ENCODE assay signal across 8 cellular contexts in genomic region chr2:68734688-68735525, GRCh38. TPM values are rescaled to one million over a fixed set of nuclear protein-coding genes. Genes with fewer than 3 reads are reported as not detected.
A peak's percentile ranks its signal among the peaks of the same experiment; 100 is the strongest.
DNase-seq lines count a peak whose midpoint lies in the region; ATAC-seq, FAIRE-seq and TF ChIP-seq lines count a peak whose summit lies in the region.

A gene with protein sequence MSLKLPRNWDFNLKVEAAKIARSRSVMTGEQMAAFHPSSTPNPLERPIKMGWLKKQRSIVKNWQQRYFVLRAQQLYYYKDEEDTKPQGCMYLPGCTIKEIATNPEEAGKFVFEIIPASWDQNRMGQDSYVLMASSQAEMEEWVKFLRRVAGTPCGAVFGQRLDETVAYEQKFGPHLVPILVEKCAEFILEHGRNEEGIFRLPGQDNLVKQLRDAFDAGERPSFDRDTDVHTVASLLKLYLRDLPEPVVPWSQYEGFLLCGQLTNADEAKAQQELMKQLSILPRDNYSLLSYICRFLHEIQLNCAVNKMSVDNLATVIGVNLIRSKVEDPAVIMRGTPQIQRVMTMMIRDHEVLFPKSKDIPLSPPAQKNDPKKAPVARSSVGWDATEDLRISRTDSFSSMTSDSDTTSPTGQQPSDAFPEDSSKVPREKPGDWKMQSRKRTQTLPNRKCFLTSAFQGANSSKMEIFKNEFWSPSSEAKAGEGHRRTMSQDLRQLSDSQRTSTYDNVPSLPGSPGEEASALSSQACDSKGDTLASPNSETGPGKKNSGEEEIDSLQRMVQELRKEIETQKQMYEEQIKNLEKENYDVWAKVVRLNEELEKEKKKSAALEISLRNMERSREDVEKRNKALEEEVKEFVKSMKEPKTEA (plus strand): TSS chr2:68734811. CDS start chr2:68735200, 389 bp downstream.

- FAIRE-seq in urothelium cell line (lab: Jason Lieb, UNC) (no peak), H54 (lab: Jason Lieb, UNC) (no peak)

- H3K27ac Mint-ChIP-seq in activated CD4-positive, alpha-beta T cell treated with anti-CD3 and anti-CD28 coated beads for 36 hours = no peak within 1 kb of the TSS

- peak; percentile 84 for DNase-seq in activated CD4-positive, alpha-beta T cell treated with anti-CD3 and anti-CD28 coated beads for 36 hours
- peak; percentile 63 for DNase-seq in globus pallidus (ENCODE audit: low spot score)
- peak; percentile 75 for DNase-seq in stimulated activated CD8-positive, alpha-beta memory T cell treated with anti-CD3 and anti-CD28 coated beads, Interleukin-4, amount 100 ng/mL, for 48 hours
- no peak for DNase-seq in urothelium cell line (ENCODE audit: low spot score)
- no peak for DNase-seq in SHP77 (lab: John Stamatoyannopoulos, UW)
- DNase-seq in H54 (ENCODE audit: insufficient read length, low spot score) = no peak

- peaks cover 23% of the 10 kb centered on the region for H3K36me3 Mint-ChIP-seq in activated CD4-positive, alpha-beta T cell treated with anti-CD3 and anti-CD28 coated beads for 36 hours (ENCODE audit: low read depth)

- POLR2A ChIA-PET in activated CD4-positive, alpha-beta T cell treated with anti-CD3 and anti-CD28 coated beads for 36 hours (lab: Charles Lee) = interaction anchor here (1.0 to 1.8 kb wide), 4 partner anchors 14 to 36 kb away, joined by 3 to 13 read pairs (median 9); no protein-coding TSS in a partner anchor

- no peak within 1 kb of the TSS for H3K4me3 Mint-ChIP-seq in activated CD4-positive, alpha-beta T cell treated with anti-CD3 and anti-CD28 coated beads for 36 hours

- H3K4me1 Mint-ChIP-seq in activated CD4-positive, alpha-beta T cell treated with anti-CD3 and anti-CD28 coated beads for 36 hours = peaks cover 40% of the 10 kb centered on the region

- ATAC-seq in GM19324 (IDR thresholded peaks at IDR 0.05; ENCODE audit: low FRiP score, unreplicated experiment) = peak; percentile 60
- ATAC-seq in HG03159 (IDR thresholded peaks at IDR 0.05; ENCODE audit: unreplicated experiment) = peak; percentile 55
- peak; percentile 75 for ATAC-seq in activated CD4-positive, alpha-beta T cell treated with anti-CD3 and anti-CD28 coated beads for 36 hours

- no peaks in the 10 kb centered on the region for H3K27me3 Mint-ChIP-seq in activated CD4-positive, alpha-beta T cell treated with anti-CD3 and anti-CD28 coated beads for 36 hours

- CTCF ChIA-PET in activated CD4-positive, alpha-beta T cell treated with anti-CD3 and anti-CD28 coated beads for 36 hours (lab: Charles Lee) = interaction anchor here (0.8 to 4.3 kb wide), 15 partner anchors 9 to 826 kb away, joined by 3 to 25 read pairs (median 6); partner anchors contain the start of gene FBXO48

- no peak for TF ChIP-seq POLR2A in H54 (IDR thresholded peaks at IDR 0.05; ENCODE audit: low read depth, low read length)

- H3K9me3 Mint-ChIP-seq in activated CD4-positive, alpha-beta T cell treated with anti-CD3 and anti-CD28 coated beads for 36 hours (ENCODE audit: low read depth) = no peaks in the 10 kb centered on the region

- intact Hi-C loops in activated CD4-positive, alpha-beta T cell treated with anti-CD3 and anti-CD28 coated beads for 36 hours (cut with DNase I, micrococcal nuclease) = loop anchor here (1.0 to 10.0 kb wide), 5 partner anchors 18 to 530 kb away; partner anchors contain the start of genes APLF (in 2 of the 2) and FBXO48 (in 2 of the 2)

RNA-seq across cellular contexts. Expression of the gene that starts here (rescaled TPM):
- total RNA-seq in activated CD4-positive, alpha-beta T cell treated with anti-CD3 and anti-CD28 coated beads for 36 hours = 10 to 100 TPM; 57.9 to 73.2 TPM

Comparison
In these comparisons a context has a peak if more than half of its experiments do, and no peak if none do; other contexts are left out.
1. DNase-seq: peak in activated CD4-positive, alpha-beta T cell treated with anti-CD3 and anti-CD28 coated beads for 36 hours (single experiment), globus pallidus (single experiment) and stimulated activated CD8-positive, alpha-beta memory T cell treated with anti-CD3 and anti-CD28 coated beads, Interleukin-4, amount 100 ng/mL, for 48 hours (single experiment); none in urothelium cell line (single experiment), SHP77 (0 of 2) and H54 (single experiment).
2. Peak in every context shown above with its lines, with median percentiles within 50 percentile points of each other: ATAC-seq.